In the genomic region with DNA sequence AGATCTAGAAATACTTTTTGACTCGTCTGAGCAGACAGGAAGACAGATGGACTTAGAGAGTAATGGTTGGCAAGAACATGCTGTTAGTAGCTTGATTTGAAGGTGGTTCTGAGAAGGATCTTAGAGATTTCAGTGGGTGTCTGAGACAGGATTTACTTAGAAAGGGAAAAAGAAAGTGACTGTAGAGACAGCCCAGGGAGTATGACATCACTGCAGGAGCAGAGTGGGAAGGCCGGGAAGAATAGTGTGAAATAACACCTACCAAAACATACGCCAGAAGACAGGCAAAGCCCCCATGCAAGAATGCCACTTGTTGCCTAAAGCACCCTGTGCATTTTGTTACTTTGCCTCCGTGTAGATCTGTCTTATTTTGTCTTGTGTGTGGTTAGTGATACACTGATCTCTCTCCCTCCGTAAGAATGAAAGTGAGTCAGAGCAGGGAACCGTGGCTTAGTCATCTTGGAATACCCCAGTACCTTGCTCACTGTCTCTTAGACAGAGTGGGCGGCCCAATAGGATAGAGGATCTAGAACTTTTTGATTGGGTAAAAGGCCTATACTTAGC, we compare ENCODE assay signal across 10 cellular contexts.
DNase-seq lines count a peak whose midpoint lies in the region; ATAC-seq and TF ChIP-seq lines count a peak whose summit lies in the region.
"Had no signal": no experiment of that assay in that cellular context is flagged by ENCODE, and none has a peak within 500 bp of the region (broad histone marks: within the 10 kb centered on the region; RNA-seq: fewer than 3 reads in every experiment).

No MANE protein-coding gene starts in this region.

- H3K27ac Mint-ChIP-seq in Calu3 (ENCODE audit: unreplicated experiment): peak overlapping the region; percentile 79
- H3K27ac Mint-ChIP-seq in activated CD8-positive, alpha-beta memory T cell treated with anti-CD3 and anti-CD28 coated beads, Interleukin-2, amount 10 ng/mL, durations not matched to agents 7 days and 5 days: peak overlapping the region; percentile 5

- H3K4me3 ChIP-seq in retinal pigment epithelial cell (ENCODE audit: low read length): peak overlapping the region; percentile 41

- peaks cover 2% of the 10 kb centered on the region for H3K9me3 Mint-ChIP-seq in Calu3 (ENCODE audit: low read depth, unreplicated experiment)
- H3K9me3 Mint-ChIP-seq in activated CD8-positive, alpha-beta memory T cell treated with anti-CD3 and anti-CD28 coated beads, Interleukin-2, amount 10 ng/mL, durations not matched to agents 7 days and 5 days (ENCODE audit: low read depth): peaks cover 3% of the 10 kb centered on the region

- peaks cover 9% of the 10 kb centered on the region for H3K4me1 ChIP-seq in foreskin keratinocyte

- CTCF ChIA-PET in Calu3 (lab: Charles Lee): interaction anchor here (0.6 to 1.0 kb wide), 2 partner anchors 92 to 113 kb away, joined by 3 read pairs; no protein-coding TSS in a partner anchor
- CTCF ChIA-PET in activated CD8-positive, alpha-beta memory T cell treated with anti-CD3 and anti-CD28 coated beads, Interleukin-2, amount 10 ng/mL, durations not matched to agents 7 days and 5 days (lab: Charles Lee): no interaction called here

- no peaks in the 10 kb centered on the region for H3K27me3 Mint-ChIP-seq in Calu3 (ENCODE audit: unreplicated experiment)
- H3K27me3 Mint-ChIP-seq in activated CD8-positive, alpha-beta memory T cell treated with anti-CD3 and anti-CD28 coated beads, Interleukin-2, amount 10 ng/mL, durations not matched to agents 7 days and 5 days: no peaks in the 10 kb centered on the region

- H3K4me1 Mint-ChIP-seq in Calu3 (ENCODE audit: low read depth, unreplicated experiment): peaks cover 29% of the 10 kb centered on the region
- H3K4me1 Mint-ChIP-seq in activated CD8-positive, alpha-beta memory T cell treated with anti-CD3 and anti-CD28 coated beads, Interleukin-2, amount 10 ng/mL, durations not matched to agents 7 days and 5 days: peaks cover 15% of the 10 kb centered on the region

- DNase-seq in Calu3 (peak; percentile 45), foreskin keratinocyte (peak; percentile 96 to 97), retinal pigment epithelial cell (ENCODE audit: low read depth) (peak; percentile 78), cortex of kidney (lab: John Stamatoyannopoulos, UW) (no peak), NCI-H1930 (lab: John Stamatoyannopoulos, UW) (no peak), NCI-H146 treated with DMSO at 0.1 percent for 48 hours (lab: John Stamatoyannopoulos, UW; ENCODE audit: unreplicated experiment) (no peak)
- peak; percentile 54 for DNase-seq in activated CD8-positive, alpha-beta memory T cell treated with anti-CD3 and anti-CD28 coated beads, Interleukin-2, amount 10 ng/mL, durations not matched to agents 7 days and 5 days

- H3K27ac ChIP-seq in foreskin keratinocyte: peak overlapping the region; percentile 88
- H3K27ac ChIP-seq: HL-60, neutrophil had no signal

- no peaks in the 10 kb centered on the region for H3K27me3 ChIP-seq in foreskin keratinocyte
- H3K27me3 ChIP-seq: neutrophil had no signal

- peak overlapping the region; percentile 68 for H3K4me3 Mint-ChIP-seq in Calu3 (ENCODE audit: low read depth, unreplicated experiment)
- H3K4me3 Mint-ChIP-seq in activated CD8-positive, alpha-beta memory T cell treated with anti-CD3 and anti-CD28 coated beads, Interleukin-2, amount 10 ng/mL, durations not matched to agents 7 days and 5 days: peak overlapping the region; percentile 42

- TF ChIP-seq CTCF in Calu3 (IDR thresholded peaks at IDR 0.05; ENCODE audit: unreplicated experiment) (no peak), foreskin keratinocyte (conservative IDR thresholded peaks at IDR 0.05) (no peak), retinal pigment epithelial cell (conservative IDR thresholded peaks at IDR 0.05; ENCODE audit: low read depth, low read length) (no peak)

- intact Hi-C loops in Calu3 (cut with micrococcal nuclease; ENCODE audit: unreplicated experiment): no loop called here

- ATAC-seq in HG03039 (IDR thresholded peaks at IDR 0.05; ENCODE audit: unreplicated experiment): peak; percentile 68
- peak; percentile 97 for ATAC-seq in activated CD8-positive, alpha-beta memory T cell treated with anti-CD3 and anti-CD28 coated beads, Interleukin-2, amount 10 ng/mL, durations not matched to agents 7 days and 5 days
- peak; percentile 100 for ATAC-seq in foreskin keratinocyte

- H3K36me3 Mint-ChIP-seq in Calu3 (ENCODE audit: insufficient read depth, unreplicated experiment): peaks cover 7% of the 10 kb centered on the region
- H3K36me3 Mint-ChIP-seq in activated CD8-positive, alpha-beta memory T cell treated with anti-CD3 and anti-CD28 coated beads, Interleukin-2, amount 10 ng/mL, durations not matched to agents 7 days and 5 days: peaks cover 7% of the 10 kb centered on the region

- BruUV-seq in Calu3 (replicated peaks; lab: Mats Ljungman, UMichigan): TSS peak; percentile 85

Comparison
In these comparisons a context has a peak if more than half of its experiments do, and no peak if none do; other contexts are left out.
1. DNase-seq: peak in Calu3 (single experiment), activated CD8-positive, alpha-beta memory T cell treated with anti-CD3 and anti-CD28 coated beads, Interleukin-2, amount 10 ng/mL, durations not matched to agents 7 days and 5 days (single experiment), foreskin keratinocyte (2 of 2) and retinal pigment epithelial cell (single experiment); none in cortex of kidney (single experiment), NCI-H1930 (0 of 2) and NCI-H146 treated with DMSO at 0.1 percent for 48 hours (single experiment).
2. Peak in every context shown above with its lines, with median percentiles within 50 percentile points of each other: ATAC-seq.